Comparison of ENCODE assay signal across 7 cellular contexts in the genomic region with DNA sequence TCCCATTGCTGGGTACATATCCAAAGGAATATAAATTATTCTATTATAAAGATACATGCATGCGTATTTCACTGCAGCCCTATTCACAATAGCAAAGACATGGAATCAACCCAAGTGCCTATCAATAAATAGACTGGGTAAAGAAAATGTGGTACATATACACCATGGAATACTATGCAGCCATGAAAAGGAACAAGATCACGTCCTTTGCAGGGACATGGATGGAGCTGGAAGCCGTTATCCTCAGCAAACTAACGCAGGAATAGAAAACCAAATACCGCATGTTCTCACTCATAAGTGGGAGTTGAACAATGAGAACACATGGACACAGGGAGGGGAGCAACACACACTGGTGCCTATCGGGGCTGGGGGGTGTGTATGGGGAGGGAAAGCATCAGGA. TPM values are rescaled to one million over a fixed set of nuclear protein-coding genes. Genes with fewer than 3 reads are reported as not detected.
"Had no signal": no experiment of that assay in that cellular context is flagged by ENCODE, and none has a peak within 500 bp of the region (broad histone marks: within the 10 kb centered on the region; RNA-seq: fewer than 3 reads in every experiment).

No MANE protein-coding gene starts in this region.

RNA-seq across cellular contexts. Expression of a gene that starts 56.5 kb away (rescaled TPM):
- total RNA-seq: PC-3, PC-9, RPMI7951, SJCRH30, SJSA1, SK-MEL-5 had no signal
- polyA plus RNA-seq: SK-N-SH had no signal
